ENCODE assay signal across 22 cellular contexts in genomic region chr15:73074241-73074640, GRCh38. TPM values are rescaled to one million over a fixed set of nuclear protein-coding genes. Genes with fewer than 3 reads are reported as not detected.
A peak's percentile ranks its signal among the peaks of the same experiment; 100 is the strongest.
DNase-seq lines count a peak whose midpoint lies in the region; ATAC-seq, FAIRE-seq and TF ChIP-seq lines count a peak whose summit lies in the region.
"Had no signal": no experiment of that assay in that cellular context is flagged by ENCODE, and none has a peak within 500 bp of the region (broad histone marks: within the 10 kb centered on the region; RNA-seq: fewer than 3 reads in every experiment).

No MANE protein-coding gene starts in this region.

- H3K4me1 ChIP-seq in HEK293 (ENCODE audit: control insufficient read depth, insufficient read depth, low read length) = peaks cover 32% of the 10 kb centered on the region
- H3K4me1 ChIP-seq in gastrocnemius medialis = peaks cover 48 to 49% of the 10 kb centered on the region in 2 donors
- H3K4me1 ChIP-seq in pancreas = peaks cover 0 to 11% (median 9%) of the 10 kb centered on the region in 3 donors
- H3K4me1 ChIP-seq: BE2C, Caco-2 had no signal

- TF ChIP-seq POLR2A in gastrocnemius medialis (IDR thresholded peaks at IDR 0.05) = no peak

- CTCF ChIA-PET in HEK293 (lab: Yijun Ruan, JAX) = interaction anchor here (0.9 to 1.8 kb wide), 3 partner anchors 8 to 239 kb away, joined by 3 to 6 read pairs (median 4); no protein-coding TSS in a partner anchor

- intact Hi-C loops in dorsolateral prefrontal cortex (cut with DNase I) = no loop called here
- intact Hi-C loops in gastrocnemius medialis (cut with DNase I; ENCODE audit: low total_unique reads) = loop anchor here (2.0 kb wide), 1 partner anchor 19 kb away; no protein-coding TSS in a partner anchor
- intact Hi-C loops in pancreas (cut with DNase I) = loop anchor here in 2 of 3 donors (10.0 kb wide), 2 partner anchors 259 to 289 kb away; partner anchors contain the start of gene ADPGK (in 1 of the 2)

- DNase-seq in dorsolateral prefrontal cortex = no peak
- DNase-seq in gastrocnemius medialis = no peak
- DNase-seq in stimulated activated CD4-positive, alpha-beta T cell treated with anti-CD3 and anti-CD28 coated beads, Interleukin-4, amount 100 ng/mL, for 24 hours = no peak
- no peak for DNase-seq in pancreas
- no peak for DNase-seq in amygdala (lab: John Stamatoyannopoulos, UW)
- DNase-seq in activated T-cell treated with anti-CD3 and anti-CD28 coated beads, Interleukin-2, amount 50 U/mL, for 4 hours = no peak
- DNase-seq: ACHN; BE2C; Caco-2; CD4-positive, CD25-positive, alpha-beta regulatory T cell; GDM1; HCEC 1CT; HFFc6 had no signal

- H3K9me3 ChIP-seq in HEK293 (ENCODE audit: control insufficient read depth, insufficient read depth, low read depth, low read length) (no peaks in the 10 kb centered on the region), gastrocnemius medialis (no peaks in the 10 kb centered on the region), pancreas (no peaks in the 10 kb centered on the region)
- H3K9me3 ChIP-seq: BE2C, Caco-2 had no signal

- H3K4me3 ChIP-seq in HEK293 (ENCODE audit: low read depth, low read length) (no peak overlapping the region), dorsolateral prefrontal cortex (no peak overlapping the region), gastrocnemius medialis (no peak overlapping the region), pancreas (no peak overlapping the region)
- H3K4me3 ChIP-seq: GM23338 had no signal

- H3K9me3 Mint-ChIP-seq in activated T-cell treated with anti-CD3 and anti-CD28 coated beads, Interleukin-2, amount 50 U/mL, for 4 hours = no peaks in the 10 kb centered on the region
- H3K9me3 Mint-ChIP-seq: GM23338, HFFc6, IgD-negative memory B cell had no signal

- H3K4me1 Mint-ChIP-seq in activated T-cell treated with anti-CD3 and anti-CD28 coated beads, Interleukin-2, amount 50 U/mL, for 4 hours (ENCODE audit: low read depth) = no peaks in the 10 kb centered on the region
- H3K4me1 Mint-ChIP-seq: CD4-positive, CD25-positive, alpha-beta regulatory T cell had no signal

- H3K36me3 ChIP-seq in HEK293 (ENCODE audit: control insufficient read depth in 2 of 2, insufficient read depth in 1 of 2, low read length in 2 of 2) (no peaks in the 10 kb centered on the region), gastrocnemius medialis (no peaks in the 10 kb centered on the region), pancreas (no peaks in the 10 kb centered on the region)
- H3K36me3 ChIP-seq: BE2C had no signal

- H3K36me3 Mint-ChIP-seq in activated T-cell treated with anti-CD3 and anti-CD28 coated beads, Interleukin-2, amount 50 U/mL, for 4 hours (ENCODE audit: insufficient read depth) = no peaks in the 10 kb centered on the region
- H3K36me3 Mint-ChIP-seq: CD4-positive, CD25-positive, alpha-beta regulatory T cell; IgD-negative memory B cell had no signal

- 35 to 36% methylated on average over 4 of the region's 4 CpGs for WGBS in pancreas, 2 donors

- H3K27ac ChIP-seq in HEK293 (ENCODE audit: extremely low read depth, low read depth, low read length) = no peak overlapping the region; the same call in 1 of the 2 replicates
- peak overlapping the region; percentile 54 for H3K27ac ChIP-seq in angular gyrus (ENCODE audit: low read depth, low read length)
- H3K27ac ChIP-seq in dorsolateral prefrontal cortex = peak overlapping the region in 53 of 59 donors; percentile 8 to 94 (median 84)
- H3K27ac ChIP-seq in gastrocnemius medialis = peak overlapping the region in 3 of 4 donors; percentile 32 to 49 (median 44)
- no peak overlapping the region for H3K27ac ChIP-seq in pancreas
- H3K27ac ChIP-seq: HL-60 had no signal

- POLR2A ChIA-PET in HEK293 (lab: Yijun Ruan, JAX) = interaction anchor here (1.1 kb wide), 1 partner anchor 22 kb away, joined by 4 read pairs; the partner anchor contains the start of gene NEO1

- no peak for FAIRE-seq in pancreas (lab: Jason Lieb, UNC)
- FAIRE-seq: D721Med, GM12892, GM18507, H54 had no signal

- H3K4me3 Mint-ChIP-seq in activated T-cell treated with anti-CD3 and anti-CD28 coated beads, Interleukin-2, amount 50 U/mL, for 4 hours = no peak overlapping the region
- H3K4me3 Mint-ChIP-seq: CD4-positive, CD25-positive, alpha-beta regulatory T cell; GM23338; HFFc6; IgD-negative memory B cell had no signal

- in situ Hi-C loops in gastrocnemius medialis (cut with MboI; ENCODE audit: low sequenced_read_pairs in 4 of 4) = no loop called here

- H3K27me3 Mint-ChIP-seq in activated T-cell treated with anti-CD3 and anti-CD28 coated beads, Interleukin-2, amount 50 U/mL, for 4 hours (ENCODE audit: low read depth) = no peaks in the 10 kb centered on the region

- no peak for TF ChIP-seq CTCF in HEK293 (tag by site-specific recombination; IDR thresholded peaks at IDR 0.05)
- TF ChIP-seq CTCF in dorsolateral prefrontal cortex (IDR thresholded peaks at IDR 0.05 in 54 of 56, conservative IDR thresholded peaks at IDR 0.05 in 2 of 56; ENCODE audit: low read depth in 1 of 56, partially characterized antibody in 56 of 56) = no peak
- no peak for TF ChIP-seq CTCF in gastrocnemius medialis (IDR thresholded peaks at IDR 0.05 in 4 of 5, conservative IDR thresholded peaks at IDR 0.05 in 1 of 5)
- TF ChIP-seq CTCF in pancreas (IDR thresholded peaks at IDR 0.05) = no peak

- ATAC-seq in gastrocnemius medialis = no peak
- ATAC-seq in pancreas = no peak
- no peak for ATAC-seq in activated T-cell treated with anti-CD3 and anti-CD28 coated beads, Interleukin-2, amount 50 U/mL, for 4 hours
- ATAC-seq: GM23338 had no signal

- H3K27me3 ChIP-seq in dorsolateral prefrontal cortex = no peaks in the 10 kb centered on the region
- H3K27me3 ChIP-seq in gastrocnemius medialis = no peaks in the 10 kb centered on the region
- no peaks in the 10 kb centered on the region for H3K27me3 ChIP-seq in pancreas
- H3K27me3 ChIP-seq: BE2C had no signal

TF ChIP-seq in HEK293, 187 proteins besides CTCF, POLR2A, EP300 and RAD21:
- peak; percentile 40; the same call in 1 of the 2 replicates for TF ChIP-seq ZEB2 (tag by site-specific recombination; IDR thresholded peaks at IDR 0.05)
- no peak for TF ChIP-seq ZNF558 (tag by site-specific recombination; IDR thresholded peaks at IDR 0.05)
- TF ChIP-seq ZNF24 (tag by site-specific recombination; IDR thresholded peaks at IDR 0.05) = 0 out of 2 replicates have a peak, but pooled peaks have one; percentile 37
- TF ChIP-seq ZNF274 (IDR thresholded peaks at IDR 0.05; ENCODE audit: low read length) = no peak
- TF ChIP-seq ZNF274 (tag by site-specific recombination; IDR thresholded peaks at IDR 0.05; ENCODE audit: borderline replicate concordance) = no peak
- TF ChIP-seq PRDM6 (tag by site-specific recombination; IDR thresholded peaks at IDR 0.05) = peak; percentile 90
- TF ChIP-seq ZNF629 (tag by site-specific recombination; IDR thresholded peaks at IDR 0.05) = peak; percentile 54; the same call in 1 of the 2 replicates
- TF ChIP-seq GLI2 (tag by site-specific recombination; IDR thresholded peaks at IDR 0.05; ENCODE audit: borderline replicate concordance, low read depth) = 0 out of 2 replicates have a peak, but pooled peaks have one; percentile 19
- TF ChIP-seq FEZF1 (tag by site-specific recombination; IDR thresholded peaks at IDR 0.05) = peak; percentile 36; the same call in 1 of the 2 replicates
- TF ChIP-seq WT1 (tag by site-specific recombination; IDR thresholded peaks at IDR 0.05) = peak; percentile 38; the same call in 1 of the 2 replicates
- no peak for TF ChIP-seq KLF7 (tag by site-specific recombination; IDR thresholded peaks at IDR 0.05; ENCODE audit: borderline replicate concordance)
- TF ChIP-seq OSR2 (tag by site-specific recombination; IDR thresholded peaks at IDR 0.05) = 0 out of 2 replicates have a peak, but pooled peaks have one; percentile 13

RNA-seq across cellular contexts. Expression of gene NEO1, which starts 22.0 kb away (rescaled TPM):
- 100 to 1,000 TPM in 22 of 120 experiments, 10 to 100 TPM in 98; 53.3 to 164 (median 83.2) TPM for total RNA-seq in dorsolateral prefrontal cortex
- total RNA-seq in gastrocnemius medialis = 10 to 100 TPM; 13.8 to 32.0 (median 20.3) TPM
- 10 to 100 TPM; 15.8 to 30.7 (median 21.0) TPM for total RNA-seq in pancreas
- 10 to 100 TPM in 1 of 2 donors, 1 to 10 TPM in 1; 7.1 to 13.5 TPM for polyA plus RNA-seq in pancreas
- 1 to 10 TPM; 4.7 to 5.2 (median 4.9) TPM for total RNA-seq in activated T-cell treated with anti-CD3 and anti-CD28 coated beads, Interleukin-2, amount 50 U/mL, for 4 hours

Comparison
In these comparisons a context has a peak if more than half of its experiments do, and no peak if none do; other contexts are left out.
1. H3K27ac ChIP-seq: peak in angular gyrus (single experiment), dorsolateral prefrontal cortex (53 of 59) and gastrocnemius medialis (3 of 4); none in HEK293 (single experiment) and pancreas (0 of 4).
2. intact Hi-C loops: an anchor here in gastrocnemius medialis (2.0 kb wide) and pancreas (10.0 kb wide); none called in dorsolateral prefrontal cortex.